ENCODE assay signal across 9 cellular contexts in genomic region chr7:70694357-70694908, GRCh38.
A peak's percentile ranks its signal among the peaks of the same experiment; 100 is the strongest.
DNase-seq lines count a peak whose midpoint lies in the region; ATAC-seq, FAIRE-seq and TF ChIP-seq lines count a peak whose summit lies in the region.
"Had no signal": no experiment of that assay in that cellular context is flagged by ENCODE, and none has a peak within 500 bp of the region (broad histone marks: within the 10 kb centered on the region; RNA-seq: fewer than 3 reads in every experiment).

No MANE protein-coding gene starts in this region.

- peaks cover 0 to 5% of the 10 kb centered on the region in 2 donors for H3K4me1 ChIP-seq in breast epithelium
- peaks cover 0 to 3% of the 10 kb centered on the region in 2 donors for H3K4me1 ChIP-seq in kidney (ENCODE audit: control insufficient read depth in 1 of 2, insufficient read depth in 1 of 2, low read depth in 1 of 2, low read length in 2 of 2)

- no peaks in the 10 kb centered on the region for H3K36me3 ChIP-seq in breast epithelium
- H3K36me3 ChIP-seq in kidney (ENCODE audit: control insufficient read depth in 1 of 2, insufficient read depth in 2 of 2, low read length in 2 of 2): peaks cover 2 to 4% of the 10 kb centered on the region in 2 donors

- peaks cover 44% of the 10 kb centered on the region for H3K27me3 Mint-ChIP-seq in activated CD4-positive, alpha-beta T cell treated with anti-CD3 and anti-CD28 coated beads, Interleukin-2, amount 10 ng/mL, durations not matched to agents 7 days and 5 days
- peaks cover 34% of the 10 kb centered on the region for H3K27me3 Mint-ChIP-seq in stimulated activated memory B cell treated with anti-CD40 and anti-IgM and Interleukin-4, amounts not matched to agents 10 μg/mL and 1 μg/mL and 100 μg/mL, for 72 hours

- H3K9ac ChIP-seq in kidney (ENCODE audit: low read length in 2 of 2): peak overlapping the region; percentile 14 to 94

- peaks cover 16% of the 10 kb centered on the region for H3K4me1 Mint-ChIP-seq in activated CD4-positive, alpha-beta T cell treated with anti-CD3 and anti-CD28 coated beads, Interleukin-2, amount 10 ng/mL, durations not matched to agents 7 days and 5 days
- H3K4me1 Mint-ChIP-seq in stimulated activated memory B cell treated with anti-CD40 and anti-IgM and Interleukin-4, amounts not matched to agents 10 μg/mL and 1 μg/mL and 100 μg/mL, for 72 hours: peaks cover 8% of the 10 kb centered on the region

- POLR2A ChIA-PET in activated CD4-positive, alpha-beta T cell treated with anti-CD3 and anti-CD28 coated beads, Interleukin-2, amount 10 ng/mL, durations not matched to agents 7 days and 5 days (lab: Charles Lee): no interaction called here

- no peaks in the 10 kb centered on the region for H3K27me3 ChIP-seq in breast epithelium

- intact Hi-C loops in breast epithelium (cut with DNase I; ENCODE audit: low total_unique reads) (no loop called here), kidney (cut with DNase I) (no loop called here)

- peak overlapping the region; percentile 86 to 91 for H3K27ac ChIP-seq in breast epithelium
- peak overlapping the region; percentile 64 to 71 for H3K27ac ChIP-seq in kidney (ENCODE audit: low read depth in 2 of 2, low read length in 2 of 2)

- DNase-seq in activated CD4-positive, alpha-beta T cell treated with anti-CD3 and anti-CD28 coated beads, Interleukin-2, amount 10 ng/mL, durations not matched to agents 7 days and 5 days: no peak
- no peak for DNase-seq in activated CD4-positive, alpha-beta T cell treated with anti-CD3 and anti-CD28 coated beads, Interleukin-2, amount 50 U/mL, for 4 hours
- peak; percentile 92 for DNase-seq in NCI-H69 (lab: John Stamatoyannopoulos, UW)
- no peak for DNase-seq in breast epithelium (ENCODE audit: low spot score in 2 of 2)
- peak; percentile 81 for DNase-seq in kidney
- no peak for DNase-seq in NCI-H446 treated with DMSO at 0.1 percent for 48 hours (lab: John Stamatoyannopoulos, UW)

- H3K9me3 Mint-ChIP-seq in activated CD4-positive, alpha-beta T cell treated with anti-CD3 and anti-CD28 coated beads, Interleukin-2, amount 10 ng/mL, durations not matched to agents 7 days and 5 days: no peaks in the 10 kb centered on the region
- H3K9me3 Mint-ChIP-seq in stimulated activated memory B cell treated with anti-CD40 and anti-IgM and Interleukin-4, amounts not matched to agents 10 μg/mL and 1 μg/mL and 100 μg/mL, for 72 hours: no peaks in the 10 kb centered on the region

- ATAC-seq in HG02623 (IDR thresholded peaks at IDR 0.05; ENCODE audit: unreplicated experiment): peak; percentile 33
- peak; percentile 45 for ATAC-seq in stimulated activated memory B cell treated with anti-CD40 and anti-IgM and Interleukin-4, amounts not matched to agents 10 μg/mL and 1 μg/mL and 100 μg/mL, for 72 hours

- H3K4me3 Mint-ChIP-seq in activated CD4-positive, alpha-beta T cell treated with anti-CD3 and anti-CD28 coated beads, Interleukin-2, amount 10 ng/mL, durations not matched to agents 7 days and 5 days: peak overlapping the region; percentile 75
- H3K4me3 Mint-ChIP-seq in stimulated activated memory B cell treated with anti-CD40 and anti-IgM and Interleukin-4, amounts not matched to agents 10 μg/mL and 1 μg/mL and 100 μg/mL, for 72 hours: peak overlapping the region; percentile 86

- TF ChIP-seq CTCF in breast epithelium (IDR thresholded peaks at IDR 0.05) (no peak), kidney (IDR thresholded peaks at IDR 0.05; ENCODE audit: borderline replicate concordance, extremely low read depth, insufficient read depth) (no peak)

- H3K4me3 ChIP-seq in breast epithelium (peak overlapping the region; percentile 78 to 84 (median 82)), kidney (ENCODE audit: low read length in 2 of 2) (peak overlapping the region; percentile 78 to 87)

- FAIRE-seq in kidney (lab: Jason Lieb, UNC): no peak
- FAIRE-seq: islet of Langerhans had no signal

- H3K9me3 ChIP-seq in breast epithelium (no peaks in the 10 kb centered on the region), kidney (ENCODE audit: control insufficient read depth in 1 of 2, low read length in 2 of 2) (no peaks in the 10 kb centered on the region)

- H3K27ac Mint-ChIP-seq in activated CD4-positive, alpha-beta T cell treated with anti-CD3 and anti-CD28 coated beads, Interleukin-2, amount 10 ng/mL, durations not matched to agents 7 days and 5 days: no peak overlapping the region
- H3K27ac Mint-ChIP-seq in stimulated activated memory B cell treated with anti-CD40 and anti-IgM and Interleukin-4, amounts not matched to agents 10 μg/mL and 1 μg/mL and 100 μg/mL, for 72 hours: peak overlapping the region; percentile 30

- H3K36me3 Mint-ChIP-seq in activated CD4-positive, alpha-beta T cell treated with anti-CD3 and anti-CD28 coated beads, Interleukin-2, amount 10 ng/mL, durations not matched to agents 7 days and 5 days (ENCODE audit: low read depth): no peaks in the 10 kb centered on the region
- H3K36me3 Mint-ChIP-seq in stimulated activated memory B cell treated with anti-CD40 and anti-IgM and Interleukin-4, amounts not matched to agents 10 μg/mL and 1 μg/mL and 100 μg/mL, for 72 hours: no peaks in the 10 kb centered on the region

- TF ChIP-seq POLR2A in breast epithelium (IDR thresholded peaks at IDR 0.05): no peak

- CTCF ChIA-PET in activated CD4-positive, alpha-beta T cell treated with anti-CD3 and anti-CD28 coated beads, Interleukin-2, amount 10 ng/mL, durations not matched to agents 7 days and 5 days (lab: Charles Lee): no interaction called here

Comparison
In these comparisons a context has a peak if more than half of its experiments do, and no peak if none do; other contexts are left out.
1. DNase-seq: peak in NCI-H69 (single experiment) and kidney (single experiment); none in activated CD4-positive, alpha-beta T cell treated with anti-CD3 and anti-CD28 coated beads, Interleukin-2, amount 10 ng/mL, durations not matched to agents 7 days and 5 days (single experiment), activated CD4-positive, alpha-beta T cell treated with anti-CD3 and anti-CD28 coated beads, Interleukin-2, amount 50 U/mL, for 4 hours (0 of 2), breast epithelium (0 of 2) and NCI-H446 treated with DMSO at 0.1 percent for 48 hours (single experiment).